1 cellular context compared by ENCODE assay signal in genomic region chr6:18632670-18633410, GRCh38.
TF ChIP-seq lines count a peak whose summit lies in the region.

No MANE protein-coding gene starts in this region.

TF ChIP-seq in SK-N-SH, 30 proteins besides CTCF, POLR2A, EP300 and RAD21 (continued from another document):
- TF ChIP-seq REST (IDR thresholded peaks at IDR 0.05; ENCODE audit: low read depth, low read length) = no peak
- TF ChIP-seq TEAD4 (IDR thresholded peaks at IDR 0.05; ENCODE audit: borderline replicate concordance, insufficient read depth) = no peak
- no peak for TF ChIP-seq RXRA (IDR thresholded peaks at IDR 0.05; ENCODE audit: borderline replicate concordance, low read depth)
- no peak for TF ChIP-seq PBX3 (IDR thresholded peaks at IDR 0.05)
- no peak for TF ChIP-seq RFX5 (IDR thresholded peaks at IDR 0.05; ENCODE audit: low read length)
- no peak for TF ChIP-seq USF2 (IDR thresholded peaks at IDR 0.05; ENCODE audit: borderline replicate concordance, low read depth, low read length)
- TF ChIP-seq SMC3 (IDR thresholded peaks at IDR 0.05; ENCODE audit: low read depth, low read length) = no peak
